ENCODE assay signal across 9 cellular contexts in genomic region chr17:65163990-65164495, GRCh38. TPM values are rescaled to one million over a fixed set of nuclear protein-coding genes. Genes with fewer than 3 reads are reported as not detected.
DNase-seq lines count a peak whose midpoint lies in the region; ATAC-seq, FAIRE-seq and TF ChIP-seq lines count a peak whose summit lies in the region.
"Had no signal": no experiment of that assay in that cellular context is flagged by ENCODE, and none has a peak within 500 bp of the region (broad histone marks: within the 10 kb centered on the region; RNA-seq: fewer than 3 reads in every experiment).

No MANE protein-coding gene starts in this region.

- H2AFZ ChIP-seq in keratinocyte (ENCODE audit: control insufficient read depth, low read length): no peak overlapping the region

- peaks cover 2% of the 10 kb centered on the region for H3K27me3 ChIP-seq in keratinocyte (ENCODE audit: control insufficient read depth, extremely low read depth, insufficient read depth, low read length)

- peak; percentile 44 for DNase-seq in GM03348 (ENCODE audit: low spot score)
- peak; percentile 85 for DNase-seq in HT1080 (ENCODE audit: low read depth)
- peak; percentile 13 to 39 for DNase-seq in activated CD8-positive, alpha-beta memory T cell treated with anti-CD3 and anti-CD28 coated beads for 4 hours (ENCODE audit: low read depth in 2 of 2)
- no peak for DNase-seq in keratinocyte (ENCODE audit: low read depth, low spot score)
- DNase-seq in substantia nigra (lab: John Stamatoyannopoulos, UW): no peak
- no peak for DNase-seq in D341Med (ENCODE audit: low spot score)
- DNase-seq in NCI-H748 (lab: John Stamatoyannopoulos, UW; ENCODE audit: unreplicated experiment): no peak

- peak; percentile 95 for ATAC-seq in GM21717 (IDR thresholded peaks at IDR 0.05; ENCODE audit: unreplicated experiment)

- no peaks in the 10 kb centered on the region for H3K79me2 ChIP-seq in keratinocyte (ENCODE audit: control insufficient read depth, insufficient read depth, low read length)

- dilution Hi-C loops in keratinocyte (cut with MboI; ENCODE audit: extremely low pct_ligation_motif_present, low sequenced_read_pairs): no loop called here

- TF ChIP-seq CTCF in keratinocyte (optimal IDR thresholded peaks at IDR 0.05 in 1 of 3, IDR thresholded peaks at IDR 0.05 in 1 of 3, conservative IDR thresholded peaks at IDR 0.05 in 1 of 3; ENCODE audit: extremely low read depth in 1 of 3, insufficient read depth in 2 of 3, low read length in 3 of 3): no peak

- H3K4me1 ChIP-seq in keratinocyte (ENCODE audit: control insufficient read depth, extremely low read depth, insufficient read depth, low read length): peaks cover 7% of the 10 kb centered on the region

- H4K20me1 ChIP-seq in keratinocyte (ENCODE audit: control insufficient read depth, extremely low read depth, insufficient read depth, low read length): no peaks in the 10 kb centered on the region

- no peaks in the 10 kb centered on the region for H3K9me1 ChIP-seq in keratinocyte (ENCODE audit: control insufficient read depth, extremely low read depth, insufficient read depth, low read length)

- H3K9me3 ChIP-seq in keratinocyte (ENCODE audit: control insufficient read depth, low read depth, low read length): no peaks in the 10 kb centered on the region

- no peak overlapping the region for H3K4me2 ChIP-seq in keratinocyte (ENCODE audit: control insufficient read depth, extremely low read depth, insufficient read depth, low read depth, low read length)
- H3K4me2 ChIP-seq: KMS-11 had no signal

- no peak overlapping the region for H3K4me3 ChIP-seq in keratinocyte (ENCODE audit: control insufficient read depth in 2 of 3, extremely low read depth in 1 of 3, insufficient read depth in 2 of 3, low read depth in 1 of 3, low read length in 3 of 3)

- no peak overlapping the region for H3K9ac ChIP-seq in keratinocyte (ENCODE audit: control insufficient read depth, extremely low read depth, insufficient read depth, low read length)
- H3K9ac ChIP-seq: KMS-11 had no signal

- no peaks in the 10 kb centered on the region for H3K36me3 ChIP-seq in keratinocyte (ENCODE audit: control insufficient read depth in 2 of 2, extremely low read depth in 1 of 2, insufficient read depth in 2 of 2, low read length in 2 of 2)

- no peak overlapping the region for H3K27ac ChIP-seq in keratinocyte (ENCODE audit: control insufficient read depth, insufficient read depth, low read length)
- H3K27ac ChIP-seq in substantia nigra (ENCODE audit: low read depth, low read length, poor library complexity, severe bottlenecking): no peak overlapping the region
- H3K27ac ChIP-seq: KMS-11 had no signal

- peak; percentile 64 for FAIRE-seq in keratinocyte (lab: Jason Lieb, UNC)

RNA-seq across cellular contexts. Expression of gene RGS9, which starts 26.9 kb away (rescaled TPM):
- 2.2 and 4.0 TPM in 2 replicates for total RNA-seq in HT1080 (2014; rRNA removed; shearing (Covaris generic))
- polyA plus RNA-seq in HT1080 (2015; cell fraction: cytosol; rRNA removed): 0.97 and 1.2 TPM in 2 replicates
- polyA plus RNA-seq in HT1080 (2015; cell fraction: nucleus; rRNA removed): 0.28 and 0.31 TPM in 2 replicates
- 2.1 to 4.8 TPM (median 2.3 TPM) in 3 replicates for polyA plus RNA-seq in keratinocyte
- 1.2 TPM for polyA plus RNA-seq in keratinocyte (2011; ENCODE audit: low read depth)
- polyA plus RNA-seq in keratinocyte (2011; cell fraction: cytosol; rRNA removed): 2.6 and 4.0 TPM in 2 replicates
- polyA plus RNA-seq in keratinocyte (2011; cell fraction: nucleus; rRNA removed): 1.1 and 1.7 TPM in 2 replicates
- 1.2 and 3.0 TPM in 2 replicates for polyA plus RNA-seq in keratinocyte (2012; ENCODE audit: low replicate concordance)
- polyA minus RNA-seq in keratinocyte: 0.92 to 1.9 TPM (median 1.1 TPM) in 3 replicates
- polyA minus RNA-seq in keratinocyte (2011; cell fraction: cytosol; rRNA and poly(A)+ RNA removed): 1.5 TPM
- polyA minus RNA-seq in keratinocyte (2011; cell fraction: nucleus; rRNA and poly(A)+ RNA removed): 0.53 and 1.6 TPM in 2 replicates

Comparison
In these comparisons a context has a peak if more than half of its experiments do, and no peak if none do; other contexts are left out.
1. DNase-seq: peak in GM03348 (single experiment), HT1080 (single experiment) and activated CD8-positive, alpha-beta memory T cell treated with anti-CD3 and anti-CD28 coated beads for 4 hours (2 of 2); none in keratinocyte (single experiment), substantia nigra (0 of 49), D341Med (single experiment) and NCI-H748 (single experiment).